1 cellular context compared by ENCODE assay signal in genomic region chr20:36670665-36671357, GRCh38.
TF ChIP-seq lines count a peak whose summit lies in the region.

No MANE protein-coding gene starts in this region.

TF ChIP-seq in HepG2, 621 proteins besides CTCF, POLR2A, EP300 and RAD21 (continued from another document and continues in another):
- TF ChIP-seq ZNF646 (CRISPR knock-in tag; IDR thresholded peaks at IDR 0.05) (no peak), NFATC3 (CRISPR knock-in tag; IDR thresholded peaks at IDR 0.05) (no peak), FOXP1 (IDR thresholded peaks at IDR 0.05) (no peak), FOXP1 (CRISPR knock-in tag; IDR thresholded peaks at IDR 0.05) (peak; percentile 40; the same call in 1 of the 2 replicates), MTA1 (CRISPR knock-in tag; IDR thresholded peaks at IDR 0.05; ENCODE audit: borderline replicate concordance) (no peak), ZNF569 (CRISPR knock-in tag; IDR thresholded peaks at IDR 0.05; ENCODE audit: borderline replicate concordance) (no peak), HDAC2 (CRISPR knock-in tag; IDR thresholded peaks at IDR 0.05) (0 out of 2 replicates have a peak, but pooled peaks have one; percentile 22), MAX (IDR thresholded peaks at IDR 0.05) (peak; percentile 35; the same call in 1 of the 2 replicates), DRAP1 (CRISPR knock-in tag; IDR thresholded peaks at IDR 0.05) (0 out of 2 replicates have a peak, but pooled peaks have one; percentile 14), RCOR2 (CRISPR knock-in tag; IDR thresholded peaks at IDR 0.05) (no peak), HDAC6 (IDR thresholded peaks at IDR 0.05; ENCODE audit: low read depth, low read length) (no peak), PHF8 (CRISPR knock-in tag; IDR thresholded peaks at IDR 0.05) (no peak), GABPB1 (CRISPR knock-in tag; IDR thresholded peaks at IDR 0.05) (no peak), ZNF577 (CRISPR knock-in tag; IDR thresholded peaks at IDR 0.05; ENCODE audit: borderline replicate concordance, low read depth) (no peak), GPN1 (CRISPR knock-in tag; IDR thresholded peaks at IDR 0.05; ENCODE audit: borderline replicate concordance) (no peak), ERF (CRISPR knock-in tag; IDR thresholded peaks at IDR 0.05) (no peak), PLRG1 (conservative IDR thresholded peaks at IDR 0.05) (no peak), GTF2F1 (IDR thresholded peaks at IDR 0.05; ENCODE audit: low read length) (no peak), IKZF4 (CRISPR knock-in tag; IDR thresholded peaks at IDR 0.05; ENCODE audit: borderline replicate concordance, low read depth, not compliant biosample characterization) (no peak), TFDP1 (CRISPR knock-in tag; IDR thresholded peaks at IDR 0.05; ENCODE audit: borderline replicate concordance) (no peak), ATF6 (CRISPR knock-in tag; conservative IDR thresholded peaks at IDR 0.05) (no peak), ARID5B (CRISPR knock-in tag; IDR thresholded peaks at IDR 0.05) (peak; percentile 44; the same call in 1 of the 2 replicates), NR2F6 (IDR thresholded peaks at IDR 0.05) (no peak), NR2F6 (CRISPR knock-in tag; IDR thresholded peaks at IDR 0.05) (0 out of 2 replicates have a peak, but pooled peaks have one; percentile 12), HMGXB4 (CRISPR knock-in tag; IDR thresholded peaks at IDR 0.05; ENCODE audit: borderline replicate concordance in 1 of 2, low read depth in 1 of 2) (no peak), ZNF121 (CRISPR knock-in tag; IDR thresholded peaks at IDR 0.05) (no peak), ZNF331 (CRISPR knock-in tag; IDR thresholded peaks at IDR 0.05) (peak; percentile 20; the same call in 1 of the 2 replicates), GABPA (IDR thresholded peaks at IDR 0.05; ENCODE audit: low read depth, low read length) (no peak), GABPA (CRISPR knock-in tag; IDR thresholded peaks at IDR 0.05; ENCODE audit: low read depth) (no peak), ZKSCAN5 (CRISPR knock-in tag; IDR thresholded peaks at IDR 0.05) (no peak), CREB3 (CRISPR knock-in tag; IDR thresholded peaks at IDR 0.05) (no peak), ARNTL (CRISPR knock-in tag; IDR thresholded peaks at IDR 0.05) (no peak), ZNF260 (CRISPR knock-in tag; IDR thresholded peaks at IDR 0.05; ENCODE audit: borderline replicate concordance, low read depth) (no peak), ZNF768 (CRISPR knock-in tag; IDR thresholded peaks at IDR 0.05) (no peak), ZNF556 (CRISPR knock-in tag; IDR thresholded peaks at IDR 0.05; ENCODE audit: borderline replicate concordance) (no peak), PAXIP1 (CRISPR knock-in tag; conservative IDR thresholded peaks at IDR 0.05) (0 out of 2 replicates have a peak, but pooled peaks have one; percentile 21), ZNF256 (CRISPR knock-in tag; conservative IDR thresholded peaks at IDR 0.05) (no peak), ZNF24 (IDR thresholded peaks at IDR 0.05) (no peak), BATF2 (CRISPR knock-in tag; IDR thresholded peaks at IDR 0.05) (no peak), NPAS2 (CRISPR knock-in tag; IDR thresholded peaks at IDR 0.05; ENCODE audit: borderline replicate concordance) (no peak), PHF20 (CRISPR knock-in tag; IDR thresholded peaks at IDR 0.05) (no peak), FOXK1 (CRISPR knock-in tag; IDR thresholded peaks at IDR 0.05; ENCODE audit: borderline replicate concordance, low read depth) (peak; percentile 65; the same call in 1 of the 2 replicates), HMGA1 (CRISPR knock-in tag; conservative IDR thresholded peaks at IDR 0.05) (no peak)
